14 cellular contexts compared by ENCODE assay signal in genomic region chr6:138824482-138825134, GRCh38. TPM values are rescaled to one million over a fixed set of nuclear protein-coding genes. Genes with fewer than 3 reads are reported as not detected.
DNase-seq lines count a peak whose midpoint lies in the region; ATAC-seq and TF ChIP-seq lines count a peak whose summit lies in the region.
"Had no signal": no experiment of that assay in that cellular context is flagged by ENCODE, and none has a peak within 500 bp of the region (broad histone marks: within the 10 kb centered on the region; RNA-seq: fewer than 3 reads in every experiment).

No MANE protein-coding gene starts in this region.

- no peak overlapping the region for H3K9ac ChIP-seq in H9 (ENCODE audit: extremely low read depth, insufficient read length, low read length)

- peak overlapping the region; percentile 67 for H3K18ac ChIP-seq in H9 (ENCODE audit: insufficient read length, low read depth, low read length)

- H3T11ph ChIP-seq in H9 (ENCODE audit: low read length), result no peak overlapping the region

- DNase-seq in CD4-positive, alpha-beta memory T cell, result peak in 4 of 5 donors; percentile 6 to 43 (median 12)
- DNase-seq in H9 (no peak), left ventricle myocardium inferior (no peak), ovary (no peak), 8988T (no peak)
- DNase-seq in activated CD8-positive, alpha-beta T cell treated with anti-CD3 and anti-CD28 coated beads for 36 hours, result peak; percentile 73
- DNase-seq: COR-L47; effector memory CD4-positive, alpha-beta T cell; hippocampal formation; NCI-H526 had no signal

- no peak overlapping the region for H3K56ac ChIP-seq in H9 (ENCODE audit: insufficient read length, low read depth, low read length)

- no peaks in the 10 kb centered on the region for H3K79me1 ChIP-seq in H9 (ENCODE audit: insufficient read depth, low read depth, low read length, poor library complexity, severe bottlenecking)

- no peaks in the 10 kb centered on the region for H3K36me3 Mint-ChIP-seq in CD4-positive, alpha-beta memory T cell
- peaks cover 0 to 4% (median 0%) of the 10 kb centered on the region in 3 experiments; a peak in 3 of 7 replicates for H3K36me3 Mint-ChIP-seq in H9 (ENCODE audit: insufficient read depth in 1 of 3, low read depth in 3 of 3)
- no peaks in the 10 kb centered on the region for H3K36me3 Mint-ChIP-seq in activated CD8-positive, alpha-beta T cell treated with anti-CD3 and anti-CD28 coated beads for 36 hours (ENCODE audit: low read depth)

- H2AFZ ChIP-seq in H9 (ENCODE audit: low read length), result no peak overlapping the region

- no peak overlapping the region for H2BK120ac ChIP-seq in H9 (ENCODE audit: low read depth, low read length, poor library complexity, severe bottlenecking)

- no peak overlapping the region for H3K27ac Mint-ChIP-seq in CD4-positive, alpha-beta memory T cell
- peak overlapping the region in 1 of 3 experiments; percentile 61; a peak in 1 of 7 replicates for H3K27ac Mint-ChIP-seq in H9
- H3K27ac Mint-ChIP-seq in activated CD8-positive, alpha-beta T cell treated with anti-CD3 and anti-CD28 coated beads for 36 hours, result peak overlapping the region; percentile 49

- no peak for TF ChIP-seq POLR2A in ovary (IDR thresholded peaks at IDR 0.05)

- peak overlapping the region; percentile 48 for H4K8ac ChIP-seq in H9 (replicated peaks; ENCODE audit: insufficient read length, low read depth, low read length)

- POLR2A ChIA-PET in CD4-positive, alpha-beta memory T cell (lab: Charles Lee; ENCODE audit: partially characterized antibody), result no interaction called here
- POLR2A ChIA-PET in activated CD8-positive, alpha-beta T cell treated with anti-CD3 and anti-CD28 coated beads for 36 hours (lab: Charles Lee), result no interaction called here

- CTCF ChIA-PET in CD4-positive, alpha-beta memory T cell (lab: Charles Lee; ENCODE audit: partially characterized antibody), result interaction anchor here (1.2 kb wide), 1 partner anchor 9 kb away, joined by 4 read pairs; no protein-coding TSS in a partner anchor
- CTCF ChIA-PET in activated CD8-positive, alpha-beta T cell treated with anti-CD3 and anti-CD28 coated beads for 36 hours (lab: Charles Lee), result interaction anchor here (0.9 kb wide), 1 partner anchor 9 kb away, joined by 3 read pairs; no protein-coding TSS in a partner anchor

- H4K20me1 ChIP-seq in H9 (ENCODE audit: control insufficient read depth, insufficient read depth, insufficient read length), result peaks cover 2% of the 10 kb centered on the region

- no peaks in the 10 kb centered on the region for H3K79me2 ChIP-seq in H9 (ENCODE audit: insufficient read depth, low read length)

- H3K23ac ChIP-seq in H9 (ENCODE audit: insufficient read length, low read depth, low read length), result no peak overlapping the region

- peak; percentile 96 for ATAC-seq in activated CD8-positive, alpha-beta T cell treated with anti-CD3 and anti-CD28 coated beads for 36 hours
- ATAC-seq in SK-N-SH treated with all-trans-retinoic acid at 6 μM for 48 hours, result no peak

- H4K91ac ChIP-seq in H9 (ENCODE audit: insufficient read length, low read depth, low read length), result no peak overlapping the region

- peaks cover 0 to 2% of the 10 kb centered on the region in 2 donors for H3K27me3 Mint-ChIP-seq in CD4-positive, alpha-beta memory T cell
- no peaks in the 10 kb centered on the region for H3K27me3 Mint-ChIP-seq in H9 (ENCODE audit: low read depth)
- H3K27me3 Mint-ChIP-seq in activated CD8-positive, alpha-beta T cell treated with anti-CD3 and anti-CD28 coated beads for 36 hours, result no peaks in the 10 kb centered on the region

- TF ChIP-seq CTCF in H9 (conservative IDR thresholded peaks at IDR 0.05) (no peak), left ventricle myocardium inferior (IDR thresholded peaks at IDR 0.05; ENCODE audit: borderline replicate concordance) (no peak), ovary (IDR thresholded peaks at IDR 0.05) (no peak)
- TF ChIP-seq CTCF in activated CD8-positive, alpha-beta T cell treated with anti-CD3 and anti-CD28 coated beads for 36 hours (IDR thresholded peaks at IDR 0.05), result no peak

- peaks cover 2 to 6% (median 6%) of the 10 kb centered on the region in 4 donors for H3K4me1 Mint-ChIP-seq in CD4-positive, alpha-beta memory T cell
- H3K4me1 Mint-ChIP-seq in H9, result peaks cover 14 to 18% of the 10 kb centered on the region in 2 experiments
- peaks cover 6% of the 10 kb centered on the region for H3K4me1 Mint-ChIP-seq in activated CD8-positive, alpha-beta T cell treated with anti-CD3 and anti-CD28 coated beads for 36 hours (ENCODE audit: low read depth)

- H3K27me3 ChIP-seq in CD4-positive, alpha-beta memory T cell (ENCODE audit: insufficient read depth, low read length), result no peaks in the 10 kb centered on the region
- H3K27me3 ChIP-seq in H9 (ENCODE audit: insufficient read depth, low read length), result no peaks in the 10 kb centered on the region
- no peaks in the 10 kb centered on the region for H3K27me3 ChIP-seq in left ventricle myocardium inferior (ENCODE audit: low read depth)
- no peaks in the 10 kb centered on the region for H3K27me3 ChIP-seq in ovary

- H3K4me3 Mint-ChIP-seq in CD4-positive, alpha-beta memory T cell, result peak overlapping the region in 1 of 8 donors; percentile 48
- no peak overlapping the region for H3K4me3 Mint-ChIP-seq in H9
- no peak overlapping the region for H3K4me3 Mint-ChIP-seq in activated CD8-positive, alpha-beta T cell treated with anti-CD3 and anti-CD28 coated beads for 36 hours

- H3K36me3 ChIP-seq in CD4-positive, alpha-beta memory T cell (ENCODE audit: insufficient read depth, low read length), result no peaks in the 10 kb centered on the region
- peaks cover 7% of the 10 kb centered on the region for H3K36me3 ChIP-seq in left ventricle myocardium inferior
- no peaks in the 10 kb centered on the region for H3K36me3 ChIP-seq in ovary

- no peak overlapping the region for H2BK5ac ChIP-seq in H9 (ENCODE audit: insufficient read length, low read length)

- no peaks in the 10 kb centered on the region for H3K9me3 Mint-ChIP-seq in CD4-positive, alpha-beta memory T cell
- peaks cover 0 to 5% of the 10 kb centered on the region in 2 experiments; a peak in 2 of 5 replicates for H3K9me3 Mint-ChIP-seq in H9
- H3K9me3 Mint-ChIP-seq in activated CD8-positive, alpha-beta T cell treated with anti-CD3 and anti-CD28 coated beads for 36 hours, result no peaks in the 10 kb centered on the region

- H3K4me2 ChIP-seq in H9 (ENCODE audit: insufficient read depth, insufficient read length, low read length), result no peak overlapping the region

- no peaks in the 10 kb centered on the region for H3K9me3 ChIP-seq in CD4-positive, alpha-beta memory T cell (ENCODE audit: control insufficient read depth in 1 of 2, low read length in 2 of 2)
- H3K9me3 ChIP-seq in H9 (ENCODE audit: control insufficient read depth, low read depth, low read length) (no peaks in the 10 kb centered on the region), left ventricle myocardium inferior (replicated peaks) (no peaks in the 10 kb centered on the region), ovary (no peaks in the 10 kb centered on the region)

- no peak overlapping the region for H2BK20ac ChIP-seq in H9 (ENCODE audit: low read depth, low read length, poor library complexity, severe bottlenecking)

- intact Hi-C loops in CD4-positive, alpha-beta memory T cell (cut with micrococcal nuclease), result no loop called here
- intact Hi-C loops in activated CD8-positive, alpha-beta T cell treated with anti-CD3 and anti-CD28 coated beads for 36 hours (cut with micrococcal nuclease), result no loop called here
- intact Hi-C loops in left ventricle myocardium inferior (cut with micrococcal nuclease), result no loop called here
- intact Hi-C loops in ovary (cut with DNase I), result no loop called here

- H3K4me1 ChIP-seq in CD4-positive, alpha-beta memory T cell (ENCODE audit: insufficient read depth, low read length), result no peaks in the 10 kb centered on the region
- peaks cover 3% of the 10 kb centered on the region; the same call in 1 of the 2 replicates for H3K4me1 ChIP-seq in H9 (ENCODE audit: insufficient read depth, low read length)
- peaks cover 5% of the 10 kb centered on the region for H3K4me1 ChIP-seq in left ventricle myocardium inferior
- H3K4me1 ChIP-seq in ovary (ENCODE audit: insufficient read depth), result no peaks in the 10 kb centered on the region

- no peak overlapping the region for H2AK5ac ChIP-seq in H9 (ENCODE audit: insufficient read length, low read length)

- H4K5ac ChIP-seq in H9 (ENCODE audit: insufficient read length, low read depth, low read length), result peak overlapping the region; percentile 49

- TF ChIP-seq EP300 in ovary (IDR thresholded peaks at IDR 0.05), result no peak

- H3K4ac ChIP-seq in H9 (ENCODE audit: low read depth, low read length), result no peak overlapping the region

- no peak overlapping the region for H3K14ac ChIP-seq in H9 (ENCODE audit: insufficient read depth, low read length)

- H2BK12ac ChIP-seq in H9 (ENCODE audit: insufficient read length, low read depth, low read length), result no peak overlapping the region

- no peak overlapping the region for H3K4me3 ChIP-seq in CD4-positive, alpha-beta memory T cell (ENCODE audit: low read length in 2 of 2)
- H3K4me3 ChIP-seq in left ventricle myocardium inferior, result no peak overlapping the region
- no peak overlapping the region for H3K4me3 ChIP-seq in ovary
- H3K4me3 ChIP-seq: SK-N-MC had no signal

- WGBS in H9 (ENCODE audit: extremely low coverage, insufficient read length, low lambda C conversion rate), result no CpG with 5 or more reads among the region's 10 CpGs
- WGBS in ovary, 3 donors, result 86 to 88% (median 87%) methylated on average over 10 of the region's 10 CpGs

- H3K27ac ChIP-seq in CD4-positive, alpha-beta memory T cell (ENCODE audit: low read depth, low read length), result no peak overlapping the region
- H3K27ac ChIP-seq in H9 (ENCODE audit: insufficient read length, low read depth, low read length), result no peak overlapping the region
- H3K27ac ChIP-seq in left ventricle myocardium inferior (replicated peaks), result peak overlapping the region; percentile 27
- H3K27ac ChIP-seq in ovary, result no peak overlapping the region
- H3K27ac ChIP-seq: SK-N-MC had no signal

- H2BK15ac ChIP-seq in H9 (ENCODE audit: low read depth, low read length), result no peak overlapping the region

- no peaks in the 10 kb centered on the region for H3K23me2 ChIP-seq in H9 (ENCODE audit: insufficient read length, low read depth, low read length, poor library complexity, severe bottlenecking)

TF ChIP-seq in SK-N-SH treated with all-trans-retinoic acid at 6 μM for 48 hours, 23 proteins besides CTCF, POLR2A, EP300 and RAD21 (continues in another document):
- TF ChIP-seq ZFP3 (CRISPR knock-in tag; IDR thresholded peaks at IDR 0.05), result no peak

RNA-seq across cellular contexts. Expression of gene ECT2L, which starts 28.7 kb away (rescaled TPM):
- not detected for total RNA-seq in CD4-positive, alpha-beta memory T cell
- polyA plus RNA-seq in CD4-positive, alpha-beta memory T cell, result under 1 TPM in 1 of 2 donors, not detected in 1; 0.13 TPM
- total RNA-seq in H9 (2021) (not detected in 2 replicates), left ventricle myocardium inferior (1.6 TPM), ovary (1 to 10 TPM in 2 of 7 donors, under 1 TPM in 5; 0.05 to 6.8 (median 0.27) TPM)
- total RNA-seq in activated CD8-positive, alpha-beta T cell treated with anti-CD3 and anti-CD28 coated beads for 36 hours, result not detected
- under 1 TPM; 0.05 to 0.17 TPM for polyA plus RNA-seq in ovary
- total RNA-seq: mesenteric fat pad, pulmonary artery endothelial cell had no signal

RNA-seq across cellular contexts. Expression of gene CCDC28A, which starts 51.0 kb away (rescaled TPM):
- total RNA-seq in CD4-positive, alpha-beta memory T cell, result 10 to 100 TPM; 32.4 to 33.9 TPM
- 10 to 100 TPM; 53.8 to 54.8 TPM for polyA plus RNA-seq in CD4-positive, alpha-beta memory T cell
- total RNA-seq in H9 (2021) (12.0 and 12.9 TPM in 2 replicates), left ventricle myocardium inferior (9.0 TPM), ovary (10 to 100 TPM in 4 of 7 donors, 1 to 10 TPM in 3; 6.4 to 23.9 (median 10.3) TPM)
- 10 to 100 TPM; 15.0 to 15.7 TPM for total RNA-seq in activated CD8-positive, alpha-beta T cell treated with anti-CD3 and anti-CD28 coated beads for 36 hours
- polyA plus RNA-seq in ovary, result 10 to 100 TPM; 25.3 to 26.8 TPM

Comparison
In these comparisons a context has a peak if more than half of its experiments do, and no peak if none do; other contexts are left out.
1. DNase-seq: peak in CD4-positive, alpha-beta memory T cell (4 of 5) and activated CD8-positive, alpha-beta T cell treated with anti-CD3 and anti-CD28 coated beads for 36 hours (single experiment); none in H9 (single experiment), left ventricle myocardium inferior (single experiment), ovary (0 of 5) and 8988T (single experiment).